1 cellular context compared by ENCODE assay signal in genomic region chr1:229402329-229402728, GRCh38.
TF ChIP-seq lines count a peak whose summit lies in the region.

No MANE protein-coding gene starts in this region.

TF ChIP-seq in HepG2, 621 proteins besides CTCF, POLR2A, EP300 and RAD21:
- peak; percentile 46 for TF ChIP-seq ARID5B (CRISPR knock-in tag; IDR thresholded peaks at IDR 0.05)
- TF ChIP-seq ZNF740 (CRISPR knock-in tag; IDR thresholded peaks at IDR 0.05), result peak; percentile 77; the same call in 1 of the 2 replicates
- 0 out of 2 replicates have a peak, but pooled peaks have one; percentile 11 for TF ChIP-seq NCOA2 (CRISPR knock-in tag; IDR thresholded peaks at IDR 0.05)
- peak; percentile 55; the same call in 1 of the 2 replicates for TF ChIP-seq RARA (CRISPR knock-in tag; IDR thresholded peaks at IDR 0.05)
- TF ChIP-seq CEBPG (CRISPR knock-in tag; IDR thresholded peaks at IDR 0.05), result peak; percentile 26; the same call in 1 of the 2 replicates
- TF ChIP-seq ZNF281 (CRISPR knock-in tag; IDR thresholded peaks at IDR 0.05; ENCODE audit: borderline replicate concordance), result peak; percentile 40; the same call in 1 of the 2 replicates
- peak; percentile 79 for TF ChIP-seq SKI (IDR thresholded peaks at IDR 0.05; ENCODE audit: partially characterized antibody)
- peak; percentile 28; the same call in 1 of the 2 replicates for TF ChIP-seq SP5 (CRISPR knock-in tag; IDR thresholded peaks at IDR 0.05; ENCODE audit: borderline replicate concordance, low read depth)
- TF ChIP-seq HNF4A (CRISPR knock-in tag; IDR thresholded peaks at IDR 0.05), result peak; percentile 49; the same call in 1 of the 2 replicates
- TF ChIP-seq ZNF770 (CRISPR knock-in tag; IDR thresholded peaks at IDR 0.05), result peak; percentile 70; the same call in 1 of the 2 replicates
- TF ChIP-seq BCL6 (CRISPR knock-in tag; IDR thresholded peaks at IDR 0.05), result 0 out of 2 replicates have a peak, but pooled peaks have one; percentile 21
- peak; percentile 88 for TF ChIP-seq ZNF362 (CRISPR knock-in tag; IDR thresholded peaks at IDR 0.05; ENCODE audit: borderline replicate concordance)
- TF ChIP-seq NCOR1 (IDR thresholded peaks at IDR 0.05; ENCODE audit: borderline replicate concordance, low read length), result peak; percentile 43; the same call in 1 of the 2 replicates
